ENCODE assay signal across 8 cellular contexts in genomic region chr9:36166150-36166927, GRCh38. TPM values are rescaled to one million over a fixed set of nuclear protein-coding genes. Genes with fewer than 3 reads are reported as not detected.
DNase-seq lines count a peak whose midpoint lies in the region; TF ChIP-seq lines count a peak whose summit lies in the region.

No MANE protein-coding gene starts in this region.

- intact Hi-C loops in sigmoid colon (cut with DNase I), result loop anchor here (1.0 kb wide), 2 partner anchors 29 to 63 kb away; no protein-coding TSS in a partner anchor

- H3K4me1 ChIP-seq in iPS DF 6.9 (ENCODE audit: control insufficient read depth, insufficient read depth, low read length), result peaks cover 10% of the 10 kb centered on the region
- H3K4me1 ChIP-seq in sigmoid colon, result peaks cover 0 to 55% (median 48%) of the 10 kb centered on the region in 4 donors

- H3K27me3 ChIP-seq in iPS DF 6.9 (ENCODE audit: control insufficient read depth, insufficient read depth, low read length) (no peaks in the 10 kb centered on the region), sigmoid colon (no peaks in the 10 kb centered on the region)

- peak overlapping the region; percentile 36 for H3K4me3 ChIP-seq in astrocyte of the cerebellum (ENCODE audit: low read depth, low read length)
- peak overlapping the region; percentile 44; the same call in 1 of the 2 replicates for H3K4me3 ChIP-seq in iPS DF 6.9 (ENCODE audit: low read length)
- peak overlapping the region; percentile 35 to 62 (median 54) for H3K4me3 ChIP-seq in sigmoid colon

- in situ Hi-C loops in astrocyte of the cerebellum (cut with HindIII; ENCODE audit: low sequenced_read_pairs), result no loop called here

- TF ChIP-seq POLR2A in sigmoid colon (IDR thresholded peaks at IDR 0.05), result no peak

- CTCF ChIA-PET in HEK293T (lab: Yijun Ruan, JAX), result interaction anchor here (1.1 to 1.5 kb wide), 3 partner anchors 61 to 65 kb away, joined by 6 to 9 read pairs (median 7); no protein-coding TSS in a partner anchor

- TF ChIP-seq CTCF in astrocyte of the cerebellum (IDR thresholded peaks at IDR 0.05; ENCODE audit: low read depth, low read length, missing control alignments) (peak; percentile 84), sigmoid colon (IDR thresholded peaks at IDR 0.05) (peak; percentile 87 to 94 (median 92))

- POLR2A ChIA-PET in HEK293T (lab: Yijun Ruan, JAX), result interaction anchor here (0.7 kb wide), 1 partner anchor 24 kb away, joined by 3 read pairs; the partner anchor contains the start of gene CLTA

- DNase-seq in GDM1 (lab: John Stamatoyannopoulos, UW) (peak; percentile 68), HEK293T (ENCODE audit: extremely low spot score) (peak; percentile 95), NCI-H1436 (lab: John Stamatoyannopoulos, UW) (peak; percentile 71), T-helper 9 cell (peak; percentile 82), astrocyte of the cerebellum (ENCODE audit: low read depth) (peak; percentile 72), iPS DF 6.9 (ENCODE audit: low read depth, low spot score) (peak; percentile 70), sigmoid colon (peak; percentile 93), NCI-H1105 treated with DMSO at 0.1 percent for 48 hours (lab: John Stamatoyannopoulos, UW) (no peak)

- no peak for TF ChIP-seq EP300 in sigmoid colon (IDR thresholded peaks at IDR 0.05)

- no peaks in the 10 kb centered on the region for H3K36me3 ChIP-seq in iPS DF 6.9 (ENCODE audit: control insufficient read depth, insufficient read depth, low read length)
- no peaks in the 10 kb centered on the region for H3K36me3 ChIP-seq in sigmoid colon

- H3K27ac ChIP-seq in iPS DF 6.9 (ENCODE audit: low read length) (no peak overlapping the region), sigmoid colon (peak overlapping the region; percentile 83 to 99 (median 86))

- H3K9me3 ChIP-seq in iPS DF 6.9 (ENCODE audit: control insufficient read depth, insufficient read depth, low read length), result no peaks in the 10 kb centered on the region
- no peaks in the 10 kb centered on the region for H3K9me3 ChIP-seq in sigmoid colon

- WGBS in iPS DF 6.9 (ENCODE audit: insufficient coverage, insufficient read length), result no CpG with 5 or more reads among the region's 59 CpGs
- 5 to 9% methylated on average over 59 of the region's 59 CpGs for WGBS in sigmoid colon, 2 donors

TF ChIP-seq in HEK293T, 16 proteins besides CTCF, POLR2A, EP300 and RAD21:
- TF ChIP-seq L3MBTL2 (conservative IDR thresholded peaks at IDR 0.05), result peak; percentile 58
- TF ChIP-seq BHLHE40 (IDR thresholded peaks at IDR 0.05; ENCODE audit: borderline replicate concordance), result no peak
- no peak for TF ChIP-seq CTBP1 (IDR thresholded peaks at IDR 0.05; ENCODE audit: borderline replicate concordance)

RNA-seq across cellular contexts. Expression of gene CCIN, which starts 2.8 kb away (rescaled TPM):
- 1 to 10 TPM in 1 of 4 donors, under 1 TPM in 2, not detected in 1; 0.71 to 2.5 (median 0.95) TPM for total RNA-seq in sigmoid colon
- under 1 TPM in 1 of 3 donors, not detected in 2; 0.07 TPM for polyA plus RNA-seq in sigmoid colon

RNA-seq across cellular contexts. Expression of gene CLTA, which starts 24.4 kb away (rescaled TPM):
- 100 to 1,000 TPM; 151 to 176 (median 169) TPM for total RNA-seq in sigmoid colon
- polyA plus RNA-seq in sigmoid colon, result 100 to 1,000 TPM; 293 to 299 (median 295) TPM

RNA-seq across cellular contexts. Expression of gene GLIPR2, which starts 29.8 kb away (rescaled TPM):
- total RNA-seq in sigmoid colon, result 10 to 100 TPM; 57.3 to 90.6 (median 77.6) TPM
- polyA plus RNA-seq in sigmoid colon, result 10 to 100 TPM; 29.8 to 42.0 (median 32.5) TPM
